7 cellular contexts compared by ENCODE assay signal in the genomic region with DNA sequence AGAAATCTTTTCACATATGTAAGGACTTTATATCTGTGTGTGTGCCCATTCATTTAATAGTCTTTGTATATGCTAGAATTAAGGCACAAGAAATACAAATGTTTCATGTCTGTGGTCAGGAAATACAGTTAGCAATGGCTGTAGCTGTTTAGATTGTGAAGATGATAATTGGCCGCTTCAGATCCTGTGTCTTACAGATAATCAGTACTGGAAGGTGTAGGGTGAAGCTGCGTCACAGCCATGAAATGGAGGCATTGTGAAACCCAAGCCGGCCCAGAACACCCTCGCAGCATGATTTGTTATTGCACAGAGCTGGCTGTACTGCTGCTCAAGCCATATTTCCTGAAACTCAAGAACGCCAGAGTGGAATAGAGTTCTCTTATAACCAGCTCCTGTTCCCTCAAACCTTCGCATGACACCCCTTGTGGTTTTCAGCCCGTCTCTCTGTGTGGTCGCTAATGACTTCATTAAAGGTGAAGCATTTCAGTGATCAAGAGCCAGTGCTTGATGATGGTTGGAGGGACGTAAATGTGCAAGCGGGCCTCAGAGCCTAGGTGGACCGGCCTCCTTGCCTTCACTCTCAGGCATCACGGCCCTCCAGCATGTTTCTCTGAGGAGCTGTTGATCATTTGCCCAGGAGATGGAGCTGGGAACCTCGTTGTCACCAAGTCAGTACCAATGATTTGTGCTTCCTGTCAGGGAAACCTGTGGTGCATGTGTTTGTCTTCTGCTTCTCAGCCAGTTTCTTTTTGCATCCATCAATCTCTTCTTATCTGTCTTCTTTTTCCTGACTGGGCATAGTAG.
DNase-seq lines count a peak whose midpoint lies in the region; ATAC-seq and TF ChIP-seq lines count a peak whose summit lies in the region.

No MANE protein-coding gene starts in this region.

- H3K36me3 Mint-ChIP-seq in T-helper 17 cell (ENCODE audit: low read depth) = no peaks in the 10 kb centered on the region

- no peak for TF ChIP-seq CTCF in thoracic aorta (IDR thresholded peaks at IDR 0.05)

- H3K27me3 ChIP-seq in muscle layer of duodenum (ENCODE audit: low read depth, low read length) (no peaks in the 10 kb centered on the region), thoracic aorta (replicated peaks; ENCODE audit: insufficient read depth) (no peaks in the 10 kb centered on the region)

- H3K27ac ChIP-seq in muscle layer of duodenum (ENCODE audit: low read length) = peak overlapping the region; percentile 45
- H3K27ac ChIP-seq in thoracic aorta = no peak overlapping the region

- peaks cover 73% of the 10 kb centered on the region for H3K4me1 Mint-ChIP-seq in T-helper 17 cell

- H3K27me3 Mint-ChIP-seq in T-helper 17 cell = no peaks in the 10 kb centered on the region

- H3K4me3 ChIP-seq in muscle layer of duodenum (ENCODE audit: low read depth in 1 of 2, low read length in 2 of 2) (no peak overlapping the region), thoracic aorta (peak overlapping the region; percentile 16)

- peak; percentile 18 to 49 (median 42) for DNase-seq in T-helper 17 cell
- peak; percentile 87 for DNase-seq in activated effector memory CD4-positive, alpha-beta T cell treated with anti-CD3 and anti-CD28 coated beads, Interleukin-2, amount 50 U/mL, for 16 hours
- DNase-seq in thoracic aorta (ENCODE audit: low spot score) = no peak
- no peak for DNase-seq in islet precursor cell
- DNase-seq in cortex of kidney (lab: John Stamatoyannopoulos, UW) = no peak
- DNase-seq in NAMALWA (ENCODE audit: low spot score) = no peak

- peak overlapping the region; percentile 100 for H3K27ac Mint-ChIP-seq in T-helper 17 cell

- peak overlapping the region; percentile 87 for H3K4me3 Mint-ChIP-seq in T-helper 17 cell

- H3K36me3 ChIP-seq in muscle layer of duodenum (ENCODE audit: control insufficient read depth in 1 of 2, insufficient read depth in 2 of 2, low read length in 2 of 2) (no peaks in the 10 kb centered on the region), thoracic aorta (no peaks in the 10 kb centered on the region)

- peak; percentile 61 for ATAC-seq in T-helper 17 cell
- no peak for ATAC-seq in thoracic aorta (ENCODE audit: insufficient number of reproducible peaks, low FRiP score, low read depth)

- H3K4me1 ChIP-seq in muscle layer of duodenum (ENCODE audit: control insufficient read depth in 1 of 2, insufficient read depth in 2 of 2, low read length in 2 of 2) = peaks cover 4 to 17% of the 10 kb centered on the region in 2 donors
- no peaks in the 10 kb centered on the region for H3K4me1 ChIP-seq in thoracic aorta (ENCODE audit: control insufficient read depth in 1 of 2, low read depth in 2 of 2)

- no peaks in the 10 kb centered on the region for H3K9me3 ChIP-seq in T-helper 17 cell (ENCODE audit: control insufficient read depth, low read length, poor library complexity, severe bottlenecking)
- H3K9me3 ChIP-seq in muscle layer of duodenum (ENCODE audit: control insufficient read depth in 1 of 2, low read length in 2 of 2) = no peaks in the 10 kb centered on the region
- no peaks in the 10 kb centered on the region for H3K9me3 ChIP-seq in thoracic aorta

Comparison
In these comparisons a context has a peak if more than half of its experiments do, and no peak if none do; other contexts are left out.
1. DNase-seq: peak in T-helper 17 cell (3 of 3) and activated effector memory CD4-positive, alpha-beta T cell treated with anti-CD3 and anti-CD28 coated beads, Interleukin-2, amount 50 U/mL, for 16 hours (single experiment); none in thoracic aorta (single experiment), islet precursor cell (single experiment), cortex of kidney (single experiment) and NAMALWA (single experiment).